ENCODE assay signal across 21 cellular contexts in genomic region chr5:149869266-149869875, GRCh38.
"Had no signal": no experiment of that assay in that cellular context is flagged by ENCODE, and none has a peak within 500 bp of the region (broad histone marks: within the 10 kb centered on the region; RNA-seq: fewer than 3 reads in every experiment).

No MANE protein-coding gene starts in this region.

- H3K36me3 Mint-ChIP-seq: activated naive CD8-positive, alpha-beta T cell treated with anti-CD3 and anti-CD28 coated beads for 36 hours; natural killer cell treated with Interleukin-12 subunit alpha and Interleukin-12 subunit beta and Interleukin-15 and Interleukin-18, amount 100 ng/mL, for 72 hours had no signal

- H3K4me3 Mint-ChIP-seq: activated naive CD8-positive, alpha-beta T cell treated with anti-CD3 and anti-CD28 coated beads for 36 hours; activated T-helper 1 cell treated with anti-CD3 and anti-CD28 coated beads, Interleukin-12 subunit alpha, Interleukin-12 subunit beta, Interleukin-2, Interleukin-4 antibody, amounts not matched to agents 30 ng/mL and 10 ng/mL and 1 ng/mL, durations not matched to agents 14 hours and 24 hours and 36 hours; endodermal cell; natural killer cell treated with Interleukin-12 subunit alpha and Interleukin-12 subunit beta and Interleukin-15 and Interleukin-18, amount 100 ng/mL, for 72 hours; stimulated activated memory B cell treated with anti-CD40 and anti-IgM and Interleukin-4, amounts not matched to agents 10 μg/mL and 1 μg/mL and 100 μg/mL, for 72 hours had no signal

- H3K4me1 Mint-ChIP-seq: activated naive CD8-positive, alpha-beta T cell treated with anti-CD3 and anti-CD28 coated beads for 36 hours; stimulated activated memory B cell treated with anti-CD40 and anti-IgM and Interleukin-4, amounts not matched to agents 10 μg/mL and 1 μg/mL and 100 μg/mL, for 72 hours had no signal

- H3K27ac ChIP-seq: cardiac muscle cell, epithelial cell of prostate, hepatocyte, testis, upper lobe of left lung, VCaP had no signal

- H3K9me3 ChIP-seq: testis, upper lobe of left lung had no signal

- ATAC-seq: left ventricle myocardium superior; natural killer cell treated with Interleukin-12 subunit alpha and Interleukin-12 subunit beta and Interleukin-15 and Interleukin-18, amount 100 ng/mL, for 72 hours; sciatic nerve; stimulated activated memory B cell treated with anti-CD40 and anti-IgM and Interleukin-4, amounts not matched to agents 10 μg/mL and 1 μg/mL and 100 μg/mL, for 72 hours had no signal

- H3K9me3 Mint-ChIP-seq: activated naive CD8-positive, alpha-beta T cell treated with anti-CD3 and anti-CD28 coated beads for 36 hours; endodermal cell; natural killer cell treated with Interleukin-12 subunit alpha and Interleukin-12 subunit beta and Interleukin-15 and Interleukin-18, amount 100 ng/mL, for 72 hours; stimulated activated memory B cell treated with anti-CD40 and anti-IgM and Interleukin-4, amounts not matched to agents 10 μg/mL and 1 μg/mL and 100 μg/mL, for 72 hours had no signal

- H3K4me3 ChIP-seq: cardiac muscle cell, hepatocyte, testis, upper lobe of left lung had no signal

- H3K27ac Mint-ChIP-seq: activated naive CD8-positive, alpha-beta T cell treated with anti-CD3 and anti-CD28 coated beads for 36 hours; activated T-helper 1 cell treated with anti-CD3 and anti-CD28 coated beads, Interleukin-12 subunit alpha, Interleukin-12 subunit beta, Interleukin-2, Interleukin-4 antibody, amounts not matched to agents 30 ng/mL and 10 ng/mL and 1 ng/mL, durations not matched to agents 14 hours and 24 hours and 36 hours; endodermal cell; stimulated activated memory B cell treated with anti-CD40 and anti-IgM and Interleukin-4, amounts not matched to agents 10 μg/mL and 1 μg/mL and 100 μg/mL, for 72 hours had no signal

- H3K36me3 ChIP-seq: cardiac muscle cell, upper lobe of left lung had no signal

- H3K27me3 ChIP-seq: cardiac muscle cell, hepatocyte, testis, upper lobe of left lung had no signal

- H3K27me3 Mint-ChIP-seq: activated naive CD8-positive, alpha-beta T cell treated with anti-CD3 and anti-CD28 coated beads for 36 hours; stimulated activated memory B cell treated with anti-CD40 and anti-IgM and Interleukin-4, amounts not matched to agents 10 μg/mL and 1 μg/mL and 100 μg/mL, for 72 hours had no signal

- DNase-seq: activated CD4-positive, alpha-beta T cell treated with anti-CD3 and anti-CD28 coated beads for 1 hour; activated CD4-positive, alpha-beta T cell treated with anti-CD3 and anti-CD28 coated beads, Interleukin-2, amount 50 U/mL, for 4 hours; activated naive CD8-positive, alpha-beta T cell treated with anti-CD3 and anti-CD28 coated beads for 36 hours; activated T-cell treated with anti-CD3 and anti-CD28 coated beads for 4 hours; amniotic stem cell; endodermal cell; foreskin fibroblast; left ventricle myocardium superior; nucleus accumbens; stimulated activated CD4-positive, alpha-beta T cell treated with anti-CD3 and anti-CD28 coated beads, Interleukin-4, amount 100 ng/mL, for 24 hours; T-helper 2 cell; testis; upper lobe of left lung had no signal
